Comparison of ENCODE assay signal across 12 cellular contexts in genomic region chr18:9831723-9832199, GRCh38. TPM values are rescaled to one million over a fixed set of nuclear protein-coding genes. Genes with fewer than 3 reads are reported as not detected.
"Had no signal": no experiment of that assay in that cellular context is flagged by ENCODE, and none has a peak within 500 bp of the region (broad histone marks: within the 10 kb centered on the region; RNA-seq: fewer than 3 reads in every experiment).

No MANE protein-coding gene starts in this region.

- H3K9me3 ChIP-seq: sigmoid colon had no signal

- ATAC-seq: activated naive CD4-positive, alpha-beta T cell treated with anti-CD3 and anti-CD28 coated beads, Interleukin-2, amount 50 U/mL, for 72 hours; natural killer cell treated with Interleukin-12 subunit alpha and Interleukin-12 subunit beta and Interleukin-15 and Interleukin-18, amount 100 ng/mL, for 72 hours; stimulated activated naive CD8-positive, alpha-beta T cell treated with anti-CD3 and anti-CD28 coated beads, Interleukin-15, amount 100 ng/mL, for 72 hours had no signal

- H3K27me3 ChIP-seq: sigmoid colon had no signal

- DNase-seq: activated B cell treated with CpG ODN at 0.5 μM for 24 hours; activated CD4-positive, alpha-beta T cell treated with anti-CD3 and anti-CD28 coated beads, Interleukin-2, amount 10 ng/mL, durations not matched to agents 24 days and 14 days; activated T-cell treated with anti-CD3 and anti-CD28 coated beads, Interleukin-2, amount 50 U/mL, for 1 hour; immature natural killer cell; SHP77; sigmoid colon; stimulated activated CD4-positive, alpha-beta T cell treated with anti-CD3 and anti-CD28 coated beads, Interleukin-4, amount 100 ng/mL, for 1 hour; stimulated activated naive CD8-positive, alpha-beta T cell treated with anti-CD3 and anti-CD28 coated beads, Interleukin-15, amount 100 ng/mL, for 72 hours had no signal

- H3K4me3 ChIP-seq: sigmoid colon had no signal

RNA-seq across cellular contexts. Expression of gene TXNDC2, which starts 54.0 kb away (rescaled TPM):
- total RNA-seq: activated CD4-positive, alpha-beta T cell treated with anti-CD3 and anti-CD28 coated beads, Interleukin-2, amount 10 ng/mL, durations not matched to agents 24 days and 14 days; activated naive CD4-positive, alpha-beta T cell treated with anti-CD3 and anti-CD28 coated beads, Interleukin-2, amount 50 U/mL, for 72 hours; epithelial cell of proximal tubule; glomerular endothelial cell; natural killer cell treated with Interleukin-12 subunit alpha and Interleukin-12 subunit beta and Interleukin-15 and Interleukin-18, amount 100 ng/mL, for 72 hours; sigmoid colon had no signal
- polyA plus RNA-seq: immature natural killer cell had no signal
